1 cellular context compared by ENCODE assay signal in genomic region chr1:157870477-157870876, GRCh38.
TF ChIP-seq lines count a peak whose summit lies in the region.

No MANE protein-coding gene starts in this region.

TF ChIP-seq in GM23338, 12 proteins besides CTCF, POLR2A, EP300 and RAD21:
- TF ChIP-seq, protein P1, sequence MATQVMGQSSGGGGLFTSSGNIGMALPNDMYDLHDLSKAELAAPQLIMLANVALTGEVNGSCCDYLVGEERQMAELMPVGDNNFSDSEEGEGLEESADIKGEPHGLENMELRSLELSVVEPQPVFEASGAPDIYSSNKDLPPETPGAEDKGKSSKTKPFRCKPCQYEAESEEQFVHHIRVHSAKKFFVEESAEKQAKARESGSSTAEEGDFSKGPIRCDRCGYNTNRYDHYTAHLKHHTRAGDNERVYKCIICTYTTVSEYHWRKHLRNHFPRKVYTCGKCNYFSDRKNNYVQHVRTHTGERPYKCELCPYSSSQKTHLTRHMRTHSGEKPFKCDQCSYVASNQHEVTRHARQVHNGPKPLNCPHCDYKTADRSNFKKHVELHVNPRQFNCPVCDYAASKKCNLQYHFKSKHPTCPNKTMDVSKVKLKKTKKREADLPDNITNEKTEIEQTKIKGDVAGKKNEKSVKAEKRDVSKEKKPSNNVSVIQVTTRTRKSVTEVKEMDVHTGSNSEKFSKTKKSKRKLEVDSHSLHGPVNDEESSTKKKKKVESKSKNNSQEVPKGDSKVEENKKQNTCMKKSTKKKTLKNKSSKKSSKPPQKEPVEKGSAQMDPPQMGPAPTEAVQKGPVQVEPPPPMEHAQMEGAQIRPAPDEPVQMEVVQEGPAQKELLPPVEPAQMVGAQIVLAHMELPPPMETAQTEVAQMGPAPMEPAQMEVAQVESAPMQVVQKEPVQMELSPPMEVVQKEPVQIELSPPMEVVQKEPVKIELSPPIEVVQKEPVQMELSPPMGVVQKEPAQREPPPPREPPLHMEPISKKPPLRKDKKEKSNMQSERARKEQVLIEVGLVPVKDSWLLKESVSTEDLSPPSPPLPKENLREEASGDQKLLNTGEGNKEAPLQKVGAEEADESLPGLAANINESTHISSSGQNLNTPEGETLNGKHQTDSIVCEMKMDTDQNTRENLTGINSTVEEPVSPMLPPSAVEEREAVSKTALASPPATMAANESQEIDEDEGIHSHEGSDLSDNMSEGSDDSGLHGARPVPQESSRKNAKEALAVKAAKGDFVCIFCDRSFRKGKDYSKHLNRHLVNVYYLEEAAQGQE (IDR thresholded peaks at IDR 0.05; ENCODE audit: unreplicated experiment) = no peak
- TF ChIP-seq ZNF462 (CRISPR knock-in tag; IDR thresholded peaks at IDR 0.05) = no peak
- TF ChIP-seq ZNF331 (CRISPR knock-in tag; IDR thresholded peaks at IDR 0.05; ENCODE audit: low read depth) = no peak
- no peak for TF ChIP-seq ZNF114 (CRISPR knock-in tag; IDR thresholded peaks at IDR 0.05)
- TF ChIP-seq EZH2phosphoT487 (IDR thresholded peaks at IDR 0.05; ENCODE audit: unreplicated experiment) = no peak
- TF ChIP-seq EZH2 (IDR thresholded peaks at IDR 0.05; ENCODE audit: low read depth, unreplicated experiment) = no peak
- TF ChIP-seq JUNB (IDR thresholded peaks at IDR 0.05; ENCODE audit: unreplicated experiment) = no peak
